8 cellular contexts compared by ENCODE assay signal in genomic region chr17:51260960-51261958, GRCh38. TPM values are rescaled to one million over a fixed set of nuclear protein-coding genes. Genes with fewer than 3 reads are reported as not detected.
DNase-seq lines count a peak whose midpoint lies in the region; ATAC-seq and TF ChIP-seq lines count a peak whose summit lies in the region.

No MANE protein-coding gene starts in this region.

- peak overlapping the region; percentile 97 for H2AFZ ChIP-seq in ACC112 (ENCODE audit: low read length, unreplicated experiment)

- 11% methylated on average over 52 of the region's 52 CpGs for WGBS in ectodermal cell, 2 experiments
- WGBS in lung, 2 donors = 5 to 6% methylated on average over 27 to 52 of the region's 52 CpGs

- H3K4me3 ChIP-seq in ACC112 (ENCODE audit: low read depth, low read length) = peak overlapping the region; percentile 94
- peak overlapping the region; percentile 88 for H3K4me3 ChIP-seq in ectodermal cell (ENCODE audit: insufficient read depth, low read depth, low read length)
- H3K4me3 ChIP-seq in lung = peak overlapping the region; percentile 66

- DNase-seq in NCI-H345 (lab: John Stamatoyannopoulos, UW) = peak; percentile 75
- peak; percentile 69 to 73 for DNase-seq in activated CD4-positive, alpha-beta T cell treated with anti-CD3 and anti-CD28 coated beads, Interleukin-2, amount 50 U/mL, for 4 hours
- peak; percentile 62 for DNase-seq in lung (ENCODE audit: low spot score)
- DNase-seq in stimulated activated CD8-positive, alpha-beta memory T cell treated with anti-CD3 and anti-CD28 coated beads, Interleukin-12 subunit alpha, Interleukin-12 subunit beta, amount 100 ng/mL, for 1 hour (ENCODE audit: low read depth) = peak; percentile 65

- H3K9me3 ChIP-seq in ectodermal cell (ENCODE audit: control insufficient read depth, low read length) (no peaks in the 10 kb centered on the region), lung (ENCODE audit: control insufficient read depth in 2 of 2, insufficient read depth in 1 of 2, low read length in 1 of 2) (no peaks in the 10 kb centered on the region)

- H3K27me3 ChIP-seq in ACC112 (ENCODE audit: insufficient read depth, low read length) = no peaks in the 10 kb centered on the region
- no peaks in the 10 kb centered on the region for H3K27me3 ChIP-seq in ectodermal cell (ENCODE audit: control insufficient read depth, insufficient read depth, low read length, poor library complexity, severe bottlenecking)
- no peaks in the 10 kb centered on the region for H3K27me3 ChIP-seq in lung (ENCODE audit: control insufficient read depth, insufficient read depth)

- peaks cover 40% of the 10 kb centered on the region for H3K4me1 ChIP-seq in ACC112 (ENCODE audit: control insufficient read depth, insufficient read depth, low read length, unreplicated experiment)
- peaks cover 26% of the 10 kb centered on the region for H3K4me1 ChIP-seq in ectodermal cell (ENCODE audit: control insufficient read depth, insufficient read depth, low read length)
- H3K4me1 ChIP-seq in lung (ENCODE audit: control insufficient read depth in 2 of 2, insufficient read depth in 2 of 2, low read length in 2 of 2) = peaks cover 1 to 11% of the 10 kb centered on the region in 2 donors

- no peak for TF ChIP-seq CTCF in lung (IDR thresholded peaks at IDR 0.05; ENCODE audit: control extremely low read depth, extremely low read depth)

- H3K79me2 ChIP-seq in ACC112 (ENCODE audit: control insufficient read depth, insufficient read depth, low read length, unreplicated experiment) = peaks cover 76% of the 10 kb centered on the region

- H3K27ac ChIP-seq in ACC112 (ENCODE audit: low read depth, low read length) (peak overlapping the region; percentile 98; the same call in 1 of the 2 replicates), ectodermal cell (ENCODE audit: insufficient read depth, low read depth, low read length, poor library complexity, severe bottlenecking) (peak overlapping the region; percentile 98), lung (ENCODE audit: low read depth in 1 of 2, low read length in 1 of 2) (peak overlapping the region; percentile 92 to 94)

- ATAC-seq in GM18519 (IDR thresholded peaks at IDR 0.05; ENCODE audit: low FRiP score, unreplicated experiment) = peak; percentile 40
- peak; percentile 29 for ATAC-seq in HG03060 (IDR thresholded peaks at IDR 0.05; ENCODE audit: low read depth, unreplicated experiment)
- peak; percentile 73 for ATAC-seq in lung (ENCODE audit: insufficient read depth, low FRiP score)

- peaks cover 10% of the 10 kb centered on the region; the same call in 1 of the 2 replicates for H3K36me3 ChIP-seq in ACC112 (ENCODE audit: insufficient read depth, low read length)
- H3K36me3 ChIP-seq in ectodermal cell (ENCODE audit: control insufficient read depth, insufficient read depth, low read length) = peaks cover 5% of the 10 kb centered on the region
- H3K36me3 ChIP-seq in lung (ENCODE audit: control insufficient read depth in 2 of 2, insufficient read depth in 2 of 2, low read length in 2 of 2) = peaks cover 2 to 5% of the 10 kb centered on the region in 2 donors

RNA-seq across cellular contexts. Expression of gene UTP18, which starts 0.9 kb away (rescaled TPM):
- 75.3 TPM for polyA plus RNA-seq in ectodermal cell (2013, experiment 1 of 4)
- 76.3 TPM for polyA plus RNA-seq in ectodermal cell (2013, experiment 2 of 4)
- polyA plus RNA-seq in ectodermal cell (2013, experiment 3 of 4) = 54.5 TPM
- 58.9 TPM for polyA plus RNA-seq in ectodermal cell (2013, experiment 4 of 4)
- 10 to 100 TPM; 25.7 to 30.2 TPM for total RNA-seq in lung
- 10 to 100 TPM; 19.2 to 40.3 TPM for polyA plus RNA-seq in lung

RNA-seq across cellular contexts. Expression of gene MBTD1, which starts 1.4 kb away (rescaled TPM):
- 50.0 TPM for polyA plus RNA-seq in ectodermal cell (2013, experiment 1 of 4)
- polyA plus RNA-seq in ectodermal cell (2013, experiment 2 of 4) = 59.5 TPM
- polyA plus RNA-seq in ectodermal cell (2013, experiment 3 of 4) = 40.0 TPM
- polyA plus RNA-seq in ectodermal cell (2013, experiment 4 of 4) = 48.1 TPM
- total RNA-seq in lung = 10 to 100 TPM in 1 of 2 donors, 1 to 10 TPM in 1; 9.0 to 79.2 TPM
- 1 to 10 TPM; 4.3 to 9.3 TPM for polyA plus RNA-seq in lung

Comparison
In these comparisons a context has a peak if more than half of its experiments do, and no peak if none do; other contexts are left out.
1. Peak in every context shown above with its lines: DNase-seq, ATAC-seq, H3K4me3 ChIP-seq and H3K27ac ChIP-seq.